ENCODE assay signal across 24 cellular contexts in the genomic region with DNA sequence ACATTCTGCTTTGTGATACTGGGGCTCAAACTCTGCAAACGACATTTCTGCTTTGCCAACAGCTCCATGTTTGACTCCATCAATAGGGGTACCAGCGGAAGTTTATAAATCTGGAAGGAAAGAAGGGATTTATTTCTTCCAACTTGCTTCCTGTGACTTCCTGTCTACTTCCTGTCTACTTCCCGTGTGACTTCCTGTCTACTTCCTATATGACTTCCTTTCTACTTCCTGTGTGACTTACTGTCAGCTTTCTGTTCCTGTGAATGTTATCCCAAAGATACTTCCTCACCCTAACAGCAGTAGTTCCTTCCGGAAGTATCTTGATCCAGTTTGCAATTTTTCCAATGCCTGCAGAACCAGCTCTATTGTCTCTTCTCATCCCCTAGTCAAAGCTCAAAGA. TPM values are rescaled to one million over a fixed set of nuclear protein-coding genes. Genes with fewer than 3 reads are reported as not detected.
A peak's percentile ranks its signal among the peaks of the same experiment; 100 is the strongest.
DNase-seq lines count a peak whose midpoint lies in the region; ATAC-seq, FAIRE-seq and TF ChIP-seq lines count a peak whose summit lies in the region.
"Had no signal": no experiment of that assay in that cellular context is flagged by ENCODE, and none has a peak within 500 bp of the region (broad histone marks: within the 10 kb centered on the region; RNA-seq: fewer than 3 reads in every experiment).

No MANE protein-coding gene starts in this region.

- POLR2A ChIA-PET in WTC11 (lab: Charles Lee), result no interaction called here

- no peaks in the 10 kb centered on the region for H3F3A ChIP-seq in neural progenitor cell (ENCODE audit: low read depth)

- no peak for ATAC-seq in WTC11
- no peak for ATAC-seq in GM19463 (IDR thresholded peaks at IDR 0.05; ENCODE audit: unreplicated experiment)

- H3K36me3 Mint-ChIP-seq in WTC11 (no peaks in the 10 kb centered on the region), neural progenitor cell (no peaks in the 10 kb centered on the region)
- H3K36me3 Mint-ChIP-seq: CD8-positive, alpha-beta memory T cell had no signal

- in situ Hi-C loops in KBM-7 (cut with MboI; ENCODE audit: low pct_unique_long_range_greater_than_20kb, low sequenced_read_pairs), result no loop called here

- no peak overlapping the region for H3K4me3 ChIP-seq in neural progenitor cell
- H3K4me3 ChIP-seq: MG63 had no signal

- H3K9ac ChIP-seq in neural progenitor cell, result no peak overlapping the region

- H3K4me1 Mint-ChIP-seq in WTC11 (no peaks in the 10 kb centered on the region), neural progenitor cell (no peaks in the 10 kb centered on the region)

- DNase-seq in NCI-H2171 treated with DMSO at 0.1 percent for 48 hours (lab: John Stamatoyannopoulos, UW) (peak; percentile 68), NCI-H2171 (lab: John Stamatoyannopoulos, UW) (no peak), HTR-8/SVneo (ENCODE audit: insufficient read length, low spot score) (no peak), WTC11 (ENCODE audit: low spot score) (no peak), neural progenitor cell (ENCODE audit: low spot score) (no peak), cerebellar nuclear complex (lab: John Stamatoyannopoulos, UW) (no peak), KBM-7 (no peak)
- DNase-seq: CD8-positive, alpha-beta memory T cell; DMS53; EL; GF-D8; H7; IMR-90; MG63; NCI-H1417; NCI-H187; NCI-H2107; NCI-H2227 treated with DMSO at 0.1 percent for 48 hours; NCI-H510A; NK-92 treated with Interleukin-12 subunit alpha and Interleukin-12 subunit beta, amount 100 ng/mL, for 24 hours; T-helper 1 cell had no signal

- CTCF ChIA-PET in WTC11 (lab: Charles Lee), result no interaction called here

- H3K4me1 ChIP-seq in neural progenitor cell, result no peaks in the 10 kb centered on the region

- peak overlapping the region; percentile 5 for H2AFZ ChIP-seq in neural progenitor cell (replicated peaks)

- H3K4me2 ChIP-seq in neural progenitor cell, result no peak overlapping the region

- H3K9me3 ChIP-seq in neural progenitor cell (ENCODE audit: low read depth), result no peaks in the 10 kb centered on the region

- peak; percentile 16 for FAIRE-seq in HTR-8/SVneo (lab: Jason Lieb, UNC)

- H3K79me2 ChIP-seq in neural progenitor cell (ENCODE audit: low read depth), result no peaks in the 10 kb centered on the region

- no peaks in the 10 kb centered on the region for H3K27me3 Mint-ChIP-seq in WTC11 (ENCODE audit: low read depth)
- H3K27me3 Mint-ChIP-seq in neural progenitor cell (ENCODE audit: insufficient read depth, low read depth), result no peaks in the 10 kb centered on the region

- H3K4me3 Mint-ChIP-seq in WTC11, result no peak overlapping the region
- no peak overlapping the region for H3K4me3 Mint-ChIP-seq in neural progenitor cell
- H3K4me3 Mint-ChIP-seq: CD8-positive, alpha-beta memory T cell had no signal

- no peak overlapping the region for H3K27ac Mint-ChIP-seq in WTC11
- H3K27ac Mint-ChIP-seq in neural progenitor cell, result no peak overlapping the region
- H3K27ac Mint-ChIP-seq: CD8-positive, alpha-beta memory T cell had no signal

- H3K9me3 Mint-ChIP-seq in WTC11, result peaks cover 13% of the 10 kb centered on the region
- H3K9me3 Mint-ChIP-seq in neural progenitor cell, result no peaks in the 10 kb centered on the region

- H3K27ac ChIP-seq in neural progenitor cell, result no peak overlapping the region
- H3K27ac ChIP-seq: 22Rv1, C4-2B had no signal

- TF ChIP-seq CTCF in WTC11 (IDR thresholded peaks at IDR 0.05), result no peak
- TF ChIP-seq CTCF in neural progenitor cell (IDR thresholded peaks at IDR 0.05), result no peak

- H3K36me3 ChIP-seq in neural progenitor cell, result no peaks in the 10 kb centered on the region
- H3K36me3 ChIP-seq: MG63 had no signal

- H4K20me1 ChIP-seq in neural progenitor cell (ENCODE audit: low read depth), result no peaks in the 10 kb centered on the region

- no peaks in the 10 kb centered on the region for H3K27me3 ChIP-seq in neural progenitor cell
- H3K27me3 ChIP-seq: MG63 had no signal

TF ChIP-seq in WTC11, 78 proteins besides CTCF, POLR2A, EP300 and RAD21:
- no peak for TF ChIP-seq NR2C2 (CRISPR knock-in tag; IDR thresholded peaks at IDR 0.05)
- peak; percentile 65; the same call in 1 of the 2 replicates for TF ChIP-seq ETV6 (CRISPR knock-in tag; IDR thresholded peaks at IDR 0.05)
TF ChIP-seq in WTC11: peak in this region for 1.

RNA-seq across cellular contexts. Expression of a gene that starts 52.0 kb away (rescaled TPM):
- 19.2 to 24.7 TPM (median 22.5 TPM) in 3 replicates for total RNA-seq in WTC11 (2021)
- total RNA-seq in neural progenitor cell (ENCODE audit: low replicate concordance), result 56.1 and 84.0 TPM in 2 replicates
